Comparison of ENCODE assay signal across 1 cellular context in the genomic region with DNA sequence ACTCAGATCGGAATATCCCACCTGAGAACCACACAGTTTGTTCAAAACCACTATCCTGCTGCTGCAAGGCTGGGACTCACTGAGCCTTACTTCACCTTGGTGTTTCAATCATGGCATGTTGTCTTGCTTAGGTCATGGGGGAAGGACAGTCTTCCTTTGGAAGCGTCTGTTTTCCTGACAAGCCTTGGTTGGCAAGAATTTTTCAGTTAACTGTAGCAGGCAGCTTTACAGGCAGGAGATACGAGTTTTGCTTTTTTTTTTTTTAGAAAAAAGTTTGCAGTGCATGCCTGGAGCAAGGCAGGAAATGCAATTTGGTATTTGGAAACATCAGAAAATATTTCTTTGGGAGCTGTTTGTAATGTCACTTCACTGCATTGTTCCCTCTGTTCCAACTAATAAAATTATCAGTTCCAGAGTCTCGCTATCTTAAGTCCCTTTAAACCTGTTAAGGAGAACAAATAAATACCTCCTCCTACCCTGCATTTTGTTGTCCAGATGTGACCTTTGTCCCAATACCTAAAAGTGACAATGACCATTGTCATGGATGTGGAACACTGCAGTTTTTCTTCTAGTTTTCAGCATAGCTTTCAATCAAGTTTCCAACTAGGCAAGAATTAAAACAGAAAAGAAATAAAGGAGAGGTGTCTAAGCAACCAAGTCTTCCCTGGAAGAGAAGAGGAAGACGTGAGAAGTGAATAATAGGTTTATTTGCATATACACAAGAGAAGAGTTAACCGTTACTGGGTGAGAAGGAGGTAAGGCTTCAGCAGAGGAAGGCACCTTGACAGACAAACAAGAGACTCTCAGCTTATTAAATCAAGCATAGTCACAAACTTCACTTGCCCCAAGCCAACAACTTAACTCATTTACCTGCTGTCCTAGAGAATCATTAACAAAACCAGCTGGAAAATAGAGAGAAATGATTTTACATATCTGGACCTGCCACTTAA.
TF ChIP-seq lines count a peak whose summit lies in the region.

No MANE protein-coding gene starts in this region.

TF ChIP-seq in GM23338, 12 proteins besides CTCF, POLR2A, EP300 and RAD21:
- TF ChIP-seq, protein P1, sequence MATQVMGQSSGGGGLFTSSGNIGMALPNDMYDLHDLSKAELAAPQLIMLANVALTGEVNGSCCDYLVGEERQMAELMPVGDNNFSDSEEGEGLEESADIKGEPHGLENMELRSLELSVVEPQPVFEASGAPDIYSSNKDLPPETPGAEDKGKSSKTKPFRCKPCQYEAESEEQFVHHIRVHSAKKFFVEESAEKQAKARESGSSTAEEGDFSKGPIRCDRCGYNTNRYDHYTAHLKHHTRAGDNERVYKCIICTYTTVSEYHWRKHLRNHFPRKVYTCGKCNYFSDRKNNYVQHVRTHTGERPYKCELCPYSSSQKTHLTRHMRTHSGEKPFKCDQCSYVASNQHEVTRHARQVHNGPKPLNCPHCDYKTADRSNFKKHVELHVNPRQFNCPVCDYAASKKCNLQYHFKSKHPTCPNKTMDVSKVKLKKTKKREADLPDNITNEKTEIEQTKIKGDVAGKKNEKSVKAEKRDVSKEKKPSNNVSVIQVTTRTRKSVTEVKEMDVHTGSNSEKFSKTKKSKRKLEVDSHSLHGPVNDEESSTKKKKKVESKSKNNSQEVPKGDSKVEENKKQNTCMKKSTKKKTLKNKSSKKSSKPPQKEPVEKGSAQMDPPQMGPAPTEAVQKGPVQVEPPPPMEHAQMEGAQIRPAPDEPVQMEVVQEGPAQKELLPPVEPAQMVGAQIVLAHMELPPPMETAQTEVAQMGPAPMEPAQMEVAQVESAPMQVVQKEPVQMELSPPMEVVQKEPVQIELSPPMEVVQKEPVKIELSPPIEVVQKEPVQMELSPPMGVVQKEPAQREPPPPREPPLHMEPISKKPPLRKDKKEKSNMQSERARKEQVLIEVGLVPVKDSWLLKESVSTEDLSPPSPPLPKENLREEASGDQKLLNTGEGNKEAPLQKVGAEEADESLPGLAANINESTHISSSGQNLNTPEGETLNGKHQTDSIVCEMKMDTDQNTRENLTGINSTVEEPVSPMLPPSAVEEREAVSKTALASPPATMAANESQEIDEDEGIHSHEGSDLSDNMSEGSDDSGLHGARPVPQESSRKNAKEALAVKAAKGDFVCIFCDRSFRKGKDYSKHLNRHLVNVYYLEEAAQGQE (IDR thresholded peaks at IDR 0.05; ENCODE audit: unreplicated experiment): no peak
- no peak for TF ChIP-seq CREB1 (CRISPR knock-in tag; IDR thresholded peaks at IDR 0.05; ENCODE audit: low read depth)
- TF ChIP-seq NANOG (IDR thresholded peaks at IDR 0.05; ENCODE audit: borderline replicate concordance): no peak
- no peak for TF ChIP-seq ZNF114 (CRISPR knock-in tag; IDR thresholded peaks at IDR 0.05)
